12 cellular contexts compared by ENCODE assay signal in genomic region chr17:16383216-16383615, GRCh38. TPM values are rescaled to one million over a fixed set of nuclear protein-coding genes. Genes with fewer than 3 reads are reported as not detected.
DNase-seq lines count a peak whose midpoint lies in the region; ATAC-seq and TF ChIP-seq lines count a peak whose summit lies in the region.
"Had no signal": no experiment of that assay in that cellular context is flagged by ENCODE, and none has a peak within 500 bp of the region (broad histone marks: within the 10 kb centered on the region; RNA-seq: fewer than 3 reads in every experiment).

No MANE protein-coding gene starts in this region.

- WGBS in hepatocyte (ENCODE audit: low lambda C conversion rate, missing lambda C conversion rate) = 83% methylated on average over 4 of the region's 4 CpGs
- WGBS in stomach, 5 donors = 40 to 61% (median 48%) methylated on average over 4 of the region's 4 CpGs
- 62 to 70% methylated on average over 4 of the region's 4 CpGs for WGBS in testis, 2 donors

- H3K36me3 Mint-ChIP-seq in activated T-cell treated with anti-CD3 and anti-CD28 coated beads, Interleukin-2, amount 50 U/mL, for 72 hours (ENCODE audit: insufficient read depth in 2 of 2) = peaks cover 18 to 23% of the 10 kb centered on the region in 2 donors
- H3K36me3 Mint-ChIP-seq in T-helper 17 cell (ENCODE audit: low read depth) = peaks cover 7% of the 10 kb centered on the region

- H3K36me3 ChIP-seq in hepatocyte (replicated peaks; ENCODE audit: insufficient read depth, low read depth) = peaks cover 8% of the 10 kb centered on the region
- H3K36me3 ChIP-seq in stomach = peaks cover 10 to 26% (median 21%) of the 10 kb centered on the region in 4 donors
- H3K36me3 ChIP-seq in testis (ENCODE audit: low read depth, missing control alignments) = no peaks in the 10 kb centered on the region

- H3K4me1 Mint-ChIP-seq in activated T-cell treated with anti-CD3 and anti-CD28 coated beads, Interleukin-2, amount 50 U/mL, for 72 hours (ENCODE audit: low read depth) = peaks cover 60% of the 10 kb centered on the region
- H3K4me1 Mint-ChIP-seq in T-helper 17 cell = peaks cover 39% of the 10 kb centered on the region

- H3K4me2 ChIP-seq in hepatocyte = peak overlapping the region; percentile 71

- peaks cover 30% of the 10 kb centered on the region for H4K20me1 ChIP-seq in hepatocyte (ENCODE audit: insufficient read depth, poor library complexity, severe bottlenecking)

- H3K27me3 ChIP-seq in hepatocyte = no peaks in the 10 kb centered on the region
- H3K27me3 ChIP-seq in stomach = no peaks in the 10 kb centered on the region
- no peaks in the 10 kb centered on the region for H3K27me3 ChIP-seq in testis

- TF ChIP-seq EP300 in stomach (IDR thresholded peaks at IDR 0.05) = no peak

- no peaks in the 10 kb centered on the region for H3K9me3 Mint-ChIP-seq in activated T-cell treated with anti-CD3 and anti-CD28 coated beads, Interleukin-2, amount 50 U/mL, for 72 hours

- TF ChIP-seq POLR2A in stomach (IDR thresholded peaks at IDR 0.05) = no peak
- no peak for TF ChIP-seq POLR2A in testis (IDR thresholded peaks at IDR 0.05)

- no peak overlapping the region for H3K4me3 ChIP-seq in hepatocyte
- H3K4me3 ChIP-seq in stomach = peak overlapping the region in 3 of 4 donors; percentile 5 to 73 (median 71)
- H3K4me3 ChIP-seq in testis = no peak overlapping the region

- peak overlapping the region; percentile 43 for H3K27ac Mint-ChIP-seq in activated T-cell treated with anti-CD3 and anti-CD28 coated beads, Interleukin-2, amount 50 U/mL, for 72 hours
- H3K27ac Mint-ChIP-seq in T-helper 17 cell = peak overlapping the region; percentile 100

- no peaks in the 10 kb centered on the region for H3K9me3 ChIP-seq in T-helper 17 cell (ENCODE audit: control insufficient read depth, low read length, poor library complexity, severe bottlenecking)
- no peaks in the 10 kb centered on the region for H3K9me3 ChIP-seq in hepatocyte (ENCODE audit: low read depth)
- H3K9me3 ChIP-seq in stomach = no peaks in the 10 kb centered on the region
- H3K9me3 ChIP-seq in testis = no peaks in the 10 kb centered on the region

- H3K9me2 ChIP-seq in hepatocyte (replicated peaks; ENCODE audit: insufficient read depth) = no peaks in the 10 kb centered on the region

- peak overlapping the region; percentile 95 to 98 for H3K4me3 Mint-ChIP-seq in activated T-cell treated with anti-CD3 and anti-CD28 coated beads, Interleukin-2, amount 50 U/mL, for 72 hours
- peak overlapping the region; percentile 52 for H3K4me3 Mint-ChIP-seq in T-helper 17 cell

- no peak for DNase-seq in activated T-cell treated with anti-CD3 and anti-CD28 coated beads, Interleukin-2, amount 50 U/mL, for 72 hours
- DNase-seq in activated T-cell treated with anti-CD3 and anti-CD28 coated beads, Interleukin-2, amount 50 U/mL, for 48 hours = no peak
- DNase-seq in T-helper 17 cell (no peak), hepatocyte (ENCODE audit: low spot score) (no peak), stomach (no peak), testis (no peak), superior temporal gyrus (ENCODE audit: extremely low spot score) (no peak)
- DNase-seq: activated CD4-positive, CD25-positive, alpha-beta regulatory T cell; AML-193; caudate nucleus; stimulated activated CD8-positive, alpha-beta memory T cell treated with anti-CD3 and anti-CD28 coated beads, Interleukin-4, amount 100 ng/mL, for 48 hours had no signal

- H3K4me1 ChIP-seq in hepatocyte (ENCODE audit: insufficient read depth) = peaks cover 13% of the 10 kb centered on the region
- peaks cover 38 to 83% (median 52%) of the 10 kb centered on the region in 4 donors for H3K4me1 ChIP-seq in stomach
- peaks cover 10% of the 10 kb centered on the region for H3K4me1 ChIP-seq in testis

- intact Hi-C loops in stomach (cut with DNase I; ENCODE audit: low total_unique reads) (no loop called here), testis (cut with DNase I; ENCODE audit: low total_unique reads) (no loop called here)

- H2AFZ ChIP-seq in hepatocyte = no peak overlapping the region

- H3K27ac ChIP-seq in hepatocyte (no peak overlapping the region), stomach (peak overlapping the region in 1 of 5 donors; percentile 98), testis (peak overlapping the region in 1 of 2 donors; percentile 1)

- ATAC-seq in activated T-cell treated with anti-CD3 and anti-CD28 coated beads, Interleukin-2, amount 50 U/mL, for 72 hours (replicated peaks in 1 of 2) = no peak
- no peak for ATAC-seq in T-helper 17 cell
- no peak for ATAC-seq in GM21381 (IDR thresholded peaks at IDR 0.05; ENCODE audit: unreplicated experiment)

- no peaks in the 10 kb centered on the region for H3K27me3 Mint-ChIP-seq in activated T-cell treated with anti-CD3 and anti-CD28 coated beads, Interleukin-2, amount 50 U/mL, for 72 hours (ENCODE audit: low read depth)
- no peaks in the 10 kb centered on the region for H3K27me3 Mint-ChIP-seq in T-helper 17 cell

- TF ChIP-seq CTCF in hepatocyte (IDR thresholded peaks at IDR 0.05; ENCODE audit: poor library complexity) = no peak
- TF ChIP-seq CTCF in stomach (IDR thresholded peaks at IDR 0.05) = no peak
- no peak for TF ChIP-seq CTCF in testis (IDR thresholded peaks at IDR 0.05)

- peaks cover 35% of the 10 kb centered on the region for H3K79me2 ChIP-seq in hepatocyte

RNA-seq across cellular contexts. Expression of gene UBB, which starts 2.3 kb away (rescaled TPM):
- total RNA-seq in activated T-cell treated with anti-CD3 and anti-CD28 coated beads, Interleukin-2, amount 50 U/mL, for 72 hours = 1,000 to 10,000 TPM in 1 of 2 donors, 100 to 1,000 TPM in 1; 726 to 1,037 TPM
- total RNA-seq in T-helper 17 cell (100 to 1,000 TPM; 819 to 876 TPM), hepatocyte (1,250 and 1,335 TPM in 2 replicates), stomach (100 to 1,000 TPM; 621 to 929 (median 784) TPM), testis (1,000 to 10,000 TPM; 1,859 to 1,996 TPM)
- polyA plus RNA-seq in hepatocyte (2,041 and 2,117 TPM in 2 replicates), stomach (1,000 to 10,000 TPM in 2 of 3 donors, 100 to 1,000 TPM in 1; 969 to 2,679 (median 1,248) TPM), testis (ENCODE audit: insufficient read depth, low read depth, low replicate concordance) (3,514 TPM)

RNA-seq across cellular contexts. Expression of gene CENPV, which starts 29.9 kb away (rescaled TPM):
- total RNA-seq in activated T-cell treated with anti-CD3 and anti-CD28 coated beads, Interleukin-2, amount 50 U/mL, for 72 hours = 10 to 100 TPM; 48.5 to 54.9 TPM
- 1 to 10 TPM; 6.9 to 9.2 TPM for total RNA-seq in T-helper 17 cell
- 40.4 and 46.2 TPM in 2 replicates for total RNA-seq in hepatocyte
- 51.0 and 52.4 TPM in 2 replicates for polyA plus RNA-seq in hepatocyte
- total RNA-seq in stomach = 100 to 1,000 TPM in 1 of 5 donors, 10 to 100 TPM in 4; 24.5 to 324 (median 34.9) TPM
- 10 to 100 TPM; 32.1 to 41.5 (median 41.4) TPM for polyA plus RNA-seq in stomach
- total RNA-seq in testis = 100 to 1,000 TPM in 1 of 2 donors, 10 to 100 TPM in 1; 73.5 to 119 TPM
- polyA plus RNA-seq in testis (ENCODE audit: insufficient read depth, low read depth, low replicate concordance) = 82.3 TPM

RNA-seq across cellular contexts. Expression of gene TRPV2, which starts 32.2 kb away (rescaled TPM):
- 10 to 100 TPM; 46.0 to 47.3 TPM for total RNA-seq in activated T-cell treated with anti-CD3 and anti-CD28 coated beads, Interleukin-2, amount 50 U/mL, for 72 hours
- total RNA-seq in T-helper 17 cell (10 to 100 TPM; 87.1 to 91.1 TPM), hepatocyte (1.8 and 7.7 TPM in 2 replicates), stomach (10 to 100 TPM in 1 of 5 donors, 1 to 10 TPM in 3, under 1 TPM in 1; 0.58 to 24.8 (median 4.5) TPM), testis (1 to 10 TPM; 7.1 to 7.7 TPM)
- polyA plus RNA-seq in hepatocyte (10.1 and 15.2 TPM in 2 replicates), stomach (1 to 10 TPM; 5.3 to 8.8 (median 6.4) TPM), testis (ENCODE audit: insufficient read depth, low read depth, low replicate concordance) (7.6 TPM)

Comparison
In these comparisons a context has a peak if more than half of its experiments do, and no peak if none do; other contexts are left out.
1. H3K4me3 ChIP-seq: peak in stomach (3 of 4); none in hepatocyte (single experiment) and testis (0 of 2).